8 cellular contexts compared by ENCODE assay signal in the genomic region with DNA sequence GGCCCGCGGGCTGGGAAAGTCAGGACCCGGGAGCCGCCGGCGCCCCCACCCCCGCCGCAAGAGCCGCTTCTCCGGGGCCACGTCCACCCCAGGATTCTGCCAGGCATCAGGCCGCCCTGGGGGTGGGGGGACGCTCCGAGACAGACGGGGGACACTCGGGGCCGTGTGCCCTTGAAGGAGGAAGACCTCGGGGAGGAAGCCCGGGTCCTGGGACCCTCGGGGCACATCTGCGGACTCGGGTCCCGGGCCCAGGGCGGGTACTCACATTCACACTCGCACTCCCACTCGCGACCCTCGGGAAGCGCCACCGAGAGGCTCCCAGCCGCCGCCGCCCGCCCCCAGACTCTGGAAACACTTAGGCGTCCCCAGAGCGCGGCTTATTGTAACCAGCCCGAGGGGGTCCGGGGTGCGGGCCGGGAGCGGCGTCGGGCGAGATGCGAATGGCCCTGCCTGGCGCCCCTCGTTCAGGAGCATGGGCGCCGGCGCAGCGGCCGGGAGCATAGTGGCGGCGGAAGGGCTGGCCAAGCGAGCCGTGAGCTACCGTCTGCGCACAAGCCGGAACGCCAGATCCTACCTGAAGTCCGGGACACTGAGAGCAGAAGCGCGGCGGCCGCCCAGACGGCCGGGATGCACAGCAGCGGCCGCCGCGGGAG. TPM values are rescaled to one million over a fixed set of nuclear protein-coding genes. Genes with fewer than 3 reads are reported as not detected.
DNase-seq lines count a peak whose midpoint lies in the region; ATAC-seq and TF ChIP-seq lines count a peak whose summit lies in the region.

No MANE protein-coding gene starts in this region.

- H3K27ac ChIP-seq in breast epithelium (peak overlapping the region; percentile 70 to 78), vagina (peak overlapping the region; percentile 87)

- peaks cover 0 to 12% of the 10 kb centered on the region in 2 donors for H3K4me1 ChIP-seq in breast epithelium
- H3K4me1 ChIP-seq in vagina = peaks cover 59% of the 10 kb centered on the region

- WGBS in lower leg skin, 2 donors = 1 to 3% methylated on average over 12 to 55 of the region's 72 CpGs

- H3K27me3 Mint-ChIP-seq in activated T-cell treated with anti-CD3 and anti-CD28 coated beads, Interleukin-2, amount 50 U/mL, for 72 hours (ENCODE audit: low read depth) = peaks cover 84% of the 10 kb centered on the region

- TF ChIP-seq CTCF in breast epithelium (IDR thresholded peaks at IDR 0.05) = no peak
- no peak for TF ChIP-seq CTCF in lower leg skin (IDR thresholded peaks at IDR 0.05)
- no peak for TF ChIP-seq CTCF in vagina (IDR thresholded peaks at IDR 0.05)

- H3K4me1 Mint-ChIP-seq in activated T-cell treated with anti-CD3 and anti-CD28 coated beads, Interleukin-2, amount 50 U/mL, for 72 hours (ENCODE audit: low read depth) = no peaks in the 10 kb centered on the region

- H3K36me3 ChIP-seq in breast epithelium (no peaks in the 10 kb centered on the region), vagina (no peaks in the 10 kb centered on the region)

- H3K4me3 Mint-ChIP-seq in activated T-cell treated with anti-CD3 and anti-CD28 coated beads, Interleukin-2, amount 50 U/mL, for 72 hours = peak overlapping the region; percentile 44 to 52

- no peaks in the 10 kb centered on the region for H3K27me3 ChIP-seq in breast epithelium
- H3K27me3 ChIP-seq in vagina = no peaks in the 10 kb centered on the region

- intact Hi-C loops in breast epithelium (cut with DNase I; ENCODE audit: low total_unique reads) = no loop called here
- intact Hi-C loops in lower leg skin (cut with DNase I; ENCODE audit: low total_unique reads) = no loop called here
- intact Hi-C loops in vagina (cut with DNase I) = loop anchor here (10.0 kb wide), 1 partner anchor 55 kb away; no protein-coding TSS in a partner anchor
- intact Hi-C loops in posterior vena cava (cut with DNase I) = loop anchor here (5.0 to 10.0 kb wide), 2 partner anchors 52 to 175 kb away; no protein-coding TSS in a partner anchor

- no peak for TF ChIP-seq POLR2A in breast epithelium (IDR thresholded peaks at IDR 0.05)
- no peak for TF ChIP-seq POLR2A in lower leg skin (IDR thresholded peaks at IDR 0.05)
- no peak for TF ChIP-seq POLR2A in vagina (IDR thresholded peaks at IDR 0.05)

- no peak for DNase-seq in activated T-cell treated with anti-CD3 and anti-CD28 coated beads, Interleukin-2, amount 50 U/mL, for 72 hours
- DNase-seq in activated T-cell treated with anti-CD3 and anti-CD28 coated beads, Interleukin-2, amount 50 U/mL, for 48 hours = no peak
- DNase-seq in breast epithelium (ENCODE audit: low spot score in 2 of 2) (no peak), lower leg skin (ENCODE audit: low spot score in 2 of 2) (no peak), vagina (ENCODE audit: extremely low spot score in 2 of 2) (peak in 1 of 2 donors; percentile 85), posterior vena cava (ENCODE audit: low spot score) (no peak)

- peak in 1 of 2 donors; percentile 31 for ATAC-seq in activated T-cell treated with anti-CD3 and anti-CD28 coated beads, Interleukin-2, amount 50 U/mL, for 72 hours (replicated peaks in 1 of 2)
- ATAC-seq in HG03469 (IDR thresholded peaks at IDR 0.05; ENCODE audit: unreplicated experiment) (no peak), HG03159 (IDR thresholded peaks at IDR 0.05; ENCODE audit: unreplicated experiment) (no peak)

- no peak overlapping the region for H3K27ac Mint-ChIP-seq in activated T-cell treated with anti-CD3 and anti-CD28 coated beads, Interleukin-2, amount 50 U/mL, for 72 hours

- no peaks in the 10 kb centered on the region for H3K9me3 Mint-ChIP-seq in activated T-cell treated with anti-CD3 and anti-CD28 coated beads, Interleukin-2, amount 50 U/mL, for 72 hours

- peak overlapping the region; percentile 51 to 77 (median 69) for H3K4me3 ChIP-seq in breast epithelium
- peak overlapping the region; percentile 26 for H3K4me3 ChIP-seq in lower leg skin (ENCODE audit: low read depth, poor library complexity, severe bottlenecking)
- peak overlapping the region; percentile 63 to 85 for H3K4me3 ChIP-seq in vagina

- H3K9me3 ChIP-seq in breast epithelium = peaks cover 0 to 5% of the 10 kb centered on the region in 2 donors
- H3K9me3 ChIP-seq in vagina = no peaks in the 10 kb centered on the region

- H3K36me3 Mint-ChIP-seq in activated T-cell treated with anti-CD3 and anti-CD28 coated beads, Interleukin-2, amount 50 U/mL, for 72 hours (ENCODE audit: insufficient read depth in 2 of 2) = no peaks in the 10 kb centered on the region

RNA-seq across cellular contexts. Expression of a gene that starts 0.6 kb away (rescaled TPM):
- under 1 TPM; 0.07 to 0.10 TPM for total RNA-seq in activated T-cell treated with anti-CD3 and anti-CD28 coated beads, Interleukin-2, amount 50 U/mL, for 72 hours
- total RNA-seq in breast epithelium (10 to 100 TPM in 2 of 3 donors, 1 to 10 TPM in 1; 2.1 to 25.6 (median 10.2) TPM), lower leg skin (1 to 10 TPM; 2.3 to 8.7 (median 5.8) TPM), vagina (22.3 TPM), posterior vena cava (10 to 100 TPM; 24.7 to 28.4 TPM)

Comparison
In these comparisons a context has a peak if more than half of its experiments do, and no peak if none do; other contexts are left out.
1. intact Hi-C loops: an anchor here in vagina (10.0 kb wide) and posterior vena cava (5.0 to 10.0 kb wide); none called in breast epithelium and lower leg skin.